ENCODE assay signal across 22 cellular contexts in the genomic region with DNA sequence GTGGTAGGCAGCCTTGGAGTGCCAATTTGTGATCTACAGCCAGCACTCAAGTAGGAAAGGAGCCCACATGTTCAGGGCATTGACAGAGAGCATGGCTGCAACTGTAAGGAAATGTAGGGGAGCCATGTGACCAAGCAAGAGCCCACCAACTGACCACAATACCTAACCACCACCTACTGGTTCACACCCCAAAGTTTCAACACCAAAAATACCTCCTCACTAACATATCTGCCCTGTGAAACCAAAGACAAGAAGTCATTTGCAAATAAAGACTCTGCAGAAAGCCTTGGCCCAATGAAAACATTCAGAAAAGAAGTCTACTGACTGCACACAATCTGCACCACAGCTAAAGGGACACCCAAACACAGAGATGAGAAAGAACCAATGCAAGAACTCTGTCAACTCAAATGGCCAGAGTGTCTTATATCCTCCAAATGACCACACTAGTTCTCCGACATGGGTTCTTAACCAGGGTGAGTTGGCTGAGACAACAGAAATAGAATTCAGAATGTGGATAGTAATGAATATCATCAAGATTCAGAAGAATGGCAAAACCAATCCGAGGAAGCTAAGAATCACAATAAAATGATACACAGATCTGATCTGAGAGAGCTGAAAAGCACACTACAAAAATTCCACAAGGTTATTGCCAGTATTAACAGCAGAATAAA. TPM values are rescaled to one million over a fixed set of nuclear protein-coding genes. Genes with fewer than 3 reads are reported as not detected.
DNase-seq lines count a peak whose midpoint lies in the region; ATAC-seq, FAIRE-seq and TF ChIP-seq lines count a peak whose summit lies in the region.
"Had no signal": no experiment of that assay in that cellular context is flagged by ENCODE, and none has a peak within 500 bp of the region (broad histone marks: within the 10 kb centered on the region; RNA-seq: fewer than 3 reads in every experiment).

No MANE protein-coding gene starts in this region.

- H3K36me3 Mint-ChIP-seq in glutamatergic neuron (ENCODE audit: unreplicated experiment): no peaks in the 10 kb centered on the region

- H3K27me3 Mint-ChIP-seq in glutamatergic neuron (ENCODE audit: unreplicated experiment): no peaks in the 10 kb centered on the region

- ATAC-seq in GM19324 (IDR thresholded peaks at IDR 0.05; ENCODE audit: low FRiP score, unreplicated experiment) (peak; percentile 85), HG02678 (IDR thresholded peaks at IDR 0.05; ENCODE audit: unreplicated experiment) (peak; percentile 71), HG03565 (IDR thresholded peaks at IDR 0.05; ENCODE audit: unreplicated experiment) (peak; percentile 59)
- ATAC-seq: heart right ventricle, lower lobe of right lung had no signal

- no peak for TF ChIP-seq CTCF in glutamatergic neuron (IDR thresholded peaks at IDR 0.05; ENCODE audit: partially characterized antibody, unreplicated experiment)

- no peak overlapping the region for H3K4me3 Mint-ChIP-seq in glutamatergic neuron (ENCODE audit: unreplicated experiment)

- FAIRE-seq in GM18507 (lab: Jason Lieb, UNC): peak; percentile 67
- FAIRE-seq: astrocyte, endometrium, TTC549 had no signal

- H3K9me3 Mint-ChIP-seq in glutamatergic neuron (ENCODE audit: unreplicated experiment): no peaks in the 10 kb centered on the region

- no peak for DNase-seq in GM18507 (ENCODE audit: extremely low spot score, insufficient read length, low read depth)
- no peak for DNase-seq in glutamatergic neuron
- DNase-seq in NCI-H2107 (lab: John Stamatoyannopoulos, UW): no peak
- no peak for DNase-seq in NCI-H1105 (lab: John Stamatoyannopoulos, UW)
- DNase-seq in HPDE6-E6E7 (ENCODE audit: extremely low spot score): no peak
- DNase-seq: activated CD4-positive, alpha-beta T cell treated with anti-CD3 and anti-CD28 coated beads for 4 hours; activated naive CD4-positive, alpha-beta T cell treated with Interleukin-2 at 50 U/mL for 16 hours; DMS79 treated with DMSO at 0.1 percent for 48 hours; heart right ventricle; Kasumi-1; lower lobe of right lung; NCI-H1436 treated with DMSO at 0.1 percent for 48 hours; occipital lobe; RPMI8226 had no signal

- H3K27ac Mint-ChIP-seq in glutamatergic neuron (ENCODE audit: unreplicated experiment): no peak overlapping the region

- no peaks in the 10 kb centered on the region for H3K4me1 Mint-ChIP-seq in glutamatergic neuron (ENCODE audit: low read depth, unreplicated experiment)

RNA-seq across cellular contexts. Expression of a gene that starts 40.6 kb away (rescaled TPM):
- not detected for total RNA-seq in glutamatergic neuron (ENCODE audit: unreplicated experiment)
- total RNA-seq: astrocyte, HT-29, lower lobe of right lung, myocyte had no signal
